ENCODE assay signal across 20 cellular contexts in the genomic region with DNA sequence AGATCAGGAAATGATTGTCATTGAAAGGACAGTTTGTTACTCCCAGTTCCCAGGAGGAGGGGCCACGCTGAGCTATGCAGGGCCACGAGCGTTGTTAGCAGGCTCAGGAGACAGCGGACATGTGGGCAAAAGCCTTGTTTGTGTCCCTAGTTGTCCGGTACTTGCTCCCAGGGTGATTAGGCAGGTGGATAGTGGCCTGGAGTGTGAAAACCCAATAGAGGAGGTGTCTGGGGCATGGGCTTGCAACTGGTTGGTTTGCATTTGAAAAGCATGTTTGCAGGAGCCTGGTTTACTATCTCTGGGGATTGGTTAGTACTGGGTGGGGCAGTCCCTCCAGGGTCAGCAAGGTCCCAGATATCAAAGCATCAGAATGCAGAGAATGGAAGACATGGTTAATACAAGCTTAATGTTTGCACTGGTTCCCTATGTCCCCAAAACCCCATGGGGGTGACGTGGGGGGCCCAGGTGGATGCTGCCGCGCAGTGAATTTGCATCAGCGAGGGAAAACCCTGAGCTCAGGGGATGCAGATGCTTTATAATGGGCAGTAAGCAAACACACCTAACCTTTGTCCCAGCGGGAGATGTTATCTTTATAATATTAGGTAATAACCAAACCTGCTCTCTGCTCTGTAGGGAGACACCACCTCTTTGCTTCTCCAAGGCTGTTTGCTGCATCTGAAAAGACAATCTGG. TPM values are rescaled to one million over a fixed set of nuclear protein-coding genes. Genes with fewer than 3 reads are reported as not detected.
DNase-seq lines count a peak whose midpoint lies in the region; ATAC-seq and TF ChIP-seq lines count a peak whose summit lies in the region.
"Had no signal": no experiment of that assay in that cellular context is flagged by ENCODE, and none has a peak within 500 bp of the region (broad histone marks: within the 10 kb centered on the region; RNA-seq: fewer than 3 reads in every experiment).

No MANE protein-coding gene starts in this region.

- POLR2A ChIA-PET in Caco-2 (lab: Charles Lee): interaction anchor here (1.0 to 1.1 kb wide), 4 partner anchors 70 to 128 kb away, joined by 3 to 4 read pairs (median 3); partner anchors contain the start of genes ANKRD33B and MARCHF6
- POLR2A ChIA-PET in activated B cell treated with CpG ODN at 0.5 μM for 24 hours (lab: Charles Lee): interaction anchor here (0.5 to 2.1 kb wide), 6 partner anchors 8 to 153 kb away, joined by 3 to 12 read pairs (median 5); partner anchors contain the start of gene ANKRD33B
- POLR2A ChIA-PET in CD4-positive, alpha-beta memory T cell (lab: Charles Lee; ENCODE audit: partially characterized antibody): no interaction called here

- CTCF ChIA-PET in Caco-2 (lab: Charles Lee) (interaction anchor here (0.6 to 1.4 kb wide), 6 partner anchors 12 to 95 kb away, joined by 3 to 5 read pairs (median 3); no protein-coding TSS in a partner anchor), activated B cell treated with CpG ODN at 0.5 μM for 24 hours (lab: Charles Lee) (interaction anchor here (1.3 kb wide), 1 partner anchor 146 kb away, joined by 3 read pairs; no protein-coding TSS in a partner anchor)
- CTCF ChIA-PET in CD4-positive, alpha-beta memory T cell (lab: Charles Lee; ENCODE audit: partially characterized antibody): interaction anchor here (0.7 kb wide), 1 partner anchor 8 kb away, joined by 3 read pairs; no protein-coding TSS in a partner anchor

- H3K36me3 ChIP-seq in Caco-2 (ENCODE audit: control insufficient read depth, insufficient read depth, low read length): no peaks in the 10 kb centered on the region; the same call in 1 of the 2 replicates
- no peaks in the 10 kb centered on the region for H3K36me3 ChIP-seq in mucosa of descending colon (ENCODE audit: low read depth)
- no peaks in the 10 kb centered on the region for H3K36me3 ChIP-seq in CD4-positive, alpha-beta memory T cell (ENCODE audit: insufficient read depth, low read length)
- H3K36me3 ChIP-seq: vagina had no signal

- no peaks in the 10 kb centered on the region for H3K9me3 Mint-ChIP-seq in Caco-2 (ENCODE audit: unreplicated experiment)
- no peaks in the 10 kb centered on the region for H3K9me3 Mint-ChIP-seq in activated B cell treated with CpG ODN at 0.5 μM for 24 hours
- H3K9me3 Mint-ChIP-seq in CD4-positive, alpha-beta memory T cell: peaks cover 0 to 4% (median 0%) of the 10 kb centered on the region in 8 donors
- no peaks in the 10 kb centered on the region for H3K9me3 Mint-ChIP-seq in activated T-cell treated with anti-CD3 and anti-CD28 coated beads, Interleukin-2, amount 50 U/mL, for 24 hours
- H3K9me3 Mint-ChIP-seq: central memory CD8-positive, alpha-beta T cell; T-helper 1 cell treated with Interleukin-12 subunit alpha and Interleukin-12 subunit beta and Interleukin-4 antibody, amounts not matched to agents 30 μg/mL and 1 μg/mL, for 36 hours had no signal

- peak overlapping the region; percentile 37 for H3K4me3 Mint-ChIP-seq in Caco-2 (ENCODE audit: unreplicated experiment)
- H3K4me3 Mint-ChIP-seq in activated B cell treated with CpG ODN at 0.5 μM for 24 hours: no peak overlapping the region
- H3K4me3 Mint-ChIP-seq in CD4-positive, alpha-beta memory T cell: no peak overlapping the region
- no peak overlapping the region for H3K4me3 Mint-ChIP-seq in activated T-cell treated with anti-CD3 and anti-CD28 coated beads, Interleukin-2, amount 50 U/mL, for 24 hours
- H3K4me3 Mint-ChIP-seq: central memory CD8-positive, alpha-beta T cell; naive thymus-derived CD4-positive, alpha-beta T cell; T-helper 1 cell treated with Interleukin-12 subunit alpha and Interleukin-12 subunit beta and Interleukin-4 antibody, amounts not matched to agents 30 μg/mL and 1 μg/mL, for 36 hours had no signal

- H3K27ac Mint-ChIP-seq in Caco-2 (ENCODE audit: unreplicated experiment) (peak overlapping the region; percentile 90), activated B cell treated with CpG ODN at 0.5 μM for 24 hours (no peak overlapping the region)
- no peak overlapping the region for H3K27ac Mint-ChIP-seq in CD4-positive, alpha-beta memory T cell
- no peak overlapping the region for H3K27ac Mint-ChIP-seq in activated T-cell treated with anti-CD3 and anti-CD28 coated beads, Interleukin-2, amount 50 U/mL, for 24 hours
- H3K27ac Mint-ChIP-seq: naive thymus-derived CD4-positive, alpha-beta T cell; T-helper 1 cell treated with Interleukin-12 subunit alpha and Interleukin-12 subunit beta and Interleukin-4 antibody, amounts not matched to agents 30 μg/mL and 1 μg/mL, for 36 hours had no signal

- intact Hi-C loops in Caco-2 (cut with micrococcal nuclease; ENCODE audit: unreplicated experiment): loop anchor here (1.0 to 5.0 kb wide), 7 partner anchors 13 to 147 kb away; partner anchors contain the start of genes ANKRD33B and MARCHF6
- intact Hi-C loops in activated B cell treated with CpG ODN at 0.5 μM for 24 hours (cut with micrococcal nuclease): loop anchor here (5.0 kb wide), 1 partner anchor 36 kb away; no protein-coding TSS in a partner anchor
- intact Hi-C loops in mucosa of descending colon (cut with DNase I, micrococcal nuclease): no loop called here
- intact Hi-C loops in CD4-positive, alpha-beta memory T cell (cut with micrococcal nuclease): no loop called here

- no peaks in the 10 kb centered on the region; the same call in 1 of the 2 replicates for H3K27me3 ChIP-seq in Caco-2 (replicated peaks; ENCODE audit: control insufficient read depth, insufficient read depth, low read length)
- no peaks in the 10 kb centered on the region for H3K27me3 ChIP-seq in CD4-positive, alpha-beta memory T cell (ENCODE audit: insufficient read depth, low read length)
- H3K27me3 ChIP-seq: vagina had no signal

- H3K27me3 Mint-ChIP-seq in Caco-2 (ENCODE audit: insufficient read depth, unreplicated experiment): no peaks in the 10 kb centered on the region
- peaks cover 1% of the 10 kb centered on the region for H3K27me3 Mint-ChIP-seq in activated B cell treated with CpG ODN at 0.5 μM for 24 hours
- H3K27me3 Mint-ChIP-seq in CD4-positive, alpha-beta memory T cell: no peaks in the 10 kb centered on the region
- H3K27me3 Mint-ChIP-seq in activated T-cell treated with anti-CD3 and anti-CD28 coated beads, Interleukin-2, amount 50 U/mL, for 24 hours: peaks cover 9% of the 10 kb centered on the region

- no peak overlapping the region for H3K27ac ChIP-seq in CD4-positive, alpha-beta memory T cell (ENCODE audit: low read depth, low read length)
- H3K27ac ChIP-seq: psoas muscle, vagina had no signal

- peak; percentile 84 to 90 for DNase-seq in Caco-2
- DNase-seq in LNCaP clone FGC (ENCODE audit: low read depth): peak; percentile 38
- no peak for DNase-seq in activated B cell treated with CpG ODN at 0.5 μM for 24 hours
- peak in 2 of 3 donors; percentile 34 to 52 for DNase-seq in mucosa of descending colon
- DNase-seq in CD4-positive, alpha-beta memory T cell: no peak
- DNase-seq in activated CD8-positive, alpha-beta memory T cell treated with anti-CD3 and anti-CD28 coated beads, Interleukin-2, amount 50 U/mL, for 48 hours: no peak
- DNase-seq in activated T-cell treated with anti-CD3 and anti-CD28 coated beads, Interleukin-2, amount 50 U/mL, for 24 hours: no peak
- DNase-seq in cerebellar cortex (ENCODE audit: low spot score): no peak
- DNase-seq: activated CD4-positive, CD25-positive, alpha-beta regulatory T cell treated with anti-CD3 and anti-CD28 coated beads, Interleukin-2, amount 50 U/mL, for 72 hours; activated effector memory CD4-positive, alpha-beta T cell treated with anti-CD3 and anti-CD28 coated beads, Interleukin-2, amount 50 U/mL, for 16 hours; amniotic stem cell; effector memory CD4-positive, alpha-beta T cell; naive thymus-derived CD4-positive, alpha-beta T cell; NCI-H1930; NCI-H510A treated with DMSO at 0.1 percent for 48 hours; psoas muscle had no signal

- peak; percentile 80 for ATAC-seq in activated B cell treated with CpG ODN at 0.5 μM for 24 hours (ENCODE audit: low read depth)
- ATAC-seq in mucosa of descending colon: peak; percentile 67
- ATAC-seq: naive thymus-derived CD4-positive, alpha-beta T cell; psoas muscle had no signal

- no TSS peak for BruUV-seq in Caco-2 (replicated peaks; lab: Mats Ljungman, UMichigan)

- no peaks in the 10 kb centered on the region for H3K9me3 ChIP-seq in Caco-2
- H3K9me3 ChIP-seq in mucosa of descending colon: no peaks in the 10 kb centered on the region
- no peaks in the 10 kb centered on the region for H3K9me3 ChIP-seq in CD4-positive, alpha-beta memory T cell (ENCODE audit: control insufficient read depth in 1 of 2, low read length in 2 of 2)
- H3K9me3 ChIP-seq: psoas muscle, vagina had no signal

- H3K4me1 Mint-ChIP-seq in Caco-2 (ENCODE audit: low read depth, unreplicated experiment) (peaks cover 50% of the 10 kb centered on the region), activated B cell treated with CpG ODN at 0.5 μM for 24 hours (peaks cover 24% of the 10 kb centered on the region)
- peaks cover 0 to 4% (median 1%) of the 10 kb centered on the region in 4 donors for H3K4me1 Mint-ChIP-seq in CD4-positive, alpha-beta memory T cell
- H3K4me1 Mint-ChIP-seq in activated T-cell treated with anti-CD3 and anti-CD28 coated beads, Interleukin-2, amount 50 U/mL, for 24 hours (ENCODE audit: low read depth): peaks cover 3% of the 10 kb centered on the region
- H3K4me1 Mint-ChIP-seq: central memory CD8-positive, alpha-beta T cell had no signal

- H3K4me3 ChIP-seq in Caco-2 (ENCODE audit: low read depth, low read length) (no peak overlapping the region), LNCaP clone FGC (ENCODE audit: low read depth, low read length) (no peak overlapping the region), mucosa of descending colon (no peak overlapping the region)
- no peak overlapping the region for H3K4me3 ChIP-seq in CD4-positive, alpha-beta memory T cell (ENCODE audit: low read length in 2 of 2)
- H3K4me3 ChIP-seq: psoas muscle, vagina had no signal

- peaks cover 58% of the 10 kb centered on the region for H3K4me1 ChIP-seq in Caco-2
- H3K4me1 ChIP-seq in mucosa of descending colon (ENCODE audit: low read depth): peaks cover 27% of the 10 kb centered on the region
- H3K4me1 ChIP-seq in CD4-positive, alpha-beta memory T cell (ENCODE audit: insufficient read depth, low read length): no peaks in the 10 kb centered on the region
- H3K4me1 ChIP-seq: psoas muscle, vagina had no signal

- TF ChIP-seq CTCF in Caco-2 (IDR thresholded peaks at IDR 0.05; ENCODE audit: insufficient read depth in 1 of 2, low read depth in 1 of 2, low read length in 1 of 2, severe bottlenecking in 1 of 2, unreplicated experiment in 1 of 2): no peak
- TF ChIP-seq CTCF in LNCaP clone FGC (IDR thresholded peaks at IDR 0.05; ENCODE audit: control insufficient read depth, extremely low read depth, insufficient read depth): no peak
- TF ChIP-seq CTCF in activated B cell treated with CpG ODN at 0.5 μM for 24 hours (IDR thresholded peaks at IDR 0.05): no peak
- no peak for TF ChIP-seq CTCF in mucosa of descending colon (IDR thresholded peaks at IDR 0.05)

- H3K36me3 Mint-ChIP-seq in Caco-2 (ENCODE audit: insufficient read depth, unreplicated experiment) (peaks cover 27% of the 10 kb centered on the region), activated B cell treated with CpG ODN at 0.5 μM for 24 hours (ENCODE audit: low read depth) (no peaks in the 10 kb centered on the region)
- no peaks in the 10 kb centered on the region for H3K36me3 Mint-ChIP-seq in CD4-positive, alpha-beta memory T cell
- H3K36me3 Mint-ChIP-seq in activated T-cell treated with anti-CD3 and anti-CD28 coated beads, Interleukin-2, amount 50 U/mL, for 24 hours (ENCODE audit: low read depth): no peaks in the 10 kb centered on the region

RNA-seq across cellular contexts. Expression of gene ROPN1L, which starts 39.7 kb away (rescaled TPM):
- total RNA-seq in Caco-2 (2022): 0.48 and 0.58 TPM in 2 replicates
- 0.49 TPM in 1 of 2 replicates, not detected in the other for total RNA-seq in activated B cell treated with CpG ODN at 0.5 μM for 24 hours
- not detected for total RNA-seq in mucosa of descending colon
- under 1 TPM; 0.42 to 0.47 TPM for total RNA-seq in CD4-positive, alpha-beta memory T cell
- 1 to 10 TPM; 3.8 to 6.5 TPM for polyA plus RNA-seq in CD4-positive, alpha-beta memory T cell
- total RNA-seq: G401 had no signal

Comparison
In these comparisons a context has a peak if more than half of its experiments do, and no peak if none do; other contexts are left out.
1. DNase-seq: peak in Caco-2 (2 of 2), LNCaP clone FGC (single experiment) and mucosa of descending colon (2 of 3); none in activated B cell treated with CpG ODN at 0.5 μM for 24 hours (single experiment), CD4-positive, alpha-beta memory T cell (0 of 5), activated CD8-positive, alpha-beta memory T cell treated with anti-CD3 and anti-CD28 coated beads, Interleukin-2, amount 50 U/mL, for 48 hours (single experiment), activated T-cell treated with anti-CD3 and anti-CD28 coated beads, Interleukin-2, amount 50 U/mL, for 24 hours (single experiment) and cerebellar cortex (single experiment).
2. intact Hi-C loops: an anchor here in Caco-2 (1.0 to 5.0 kb wide) and activated B cell treated with CpG ODN at 0.5 μM for 24 hours (5.0 kb wide); none called in mucosa of descending colon and CD4-positive, alpha-beta memory T cell.